In genomic region chr1:156666862-156667609, GRCh38 we compare ENCODE assay signal across 11 cellular contexts. TPM values are rescaled to one million over a fixed set of nuclear protein-coding genes. Genes with fewer than 3 reads are reported as not detected.
DNase-seq lines count a peak whose midpoint lies in the region; ATAC-seq and TF ChIP-seq lines count a peak whose summit lies in the region.
"Had no signal": no experiment of that assay in that cellular context is flagged by ENCODE, and none has a peak within 500 bp of the region (broad histone marks: within the 10 kb centered on the region; RNA-seq: fewer than 3 reads in every experiment).

No MANE protein-coding gene starts in this region.

- peak overlapping the region in 3 of 4 donors; percentile 10 to 82 (median 76) for H3K27ac ChIP-seq in Peyer's patch
- peak overlapping the region; percentile 73 to 94 for H3K27ac ChIP-seq in thoracic aorta

- DNase-seq in Peyer's patch (no peak), endothelial cell (ENCODE audit: low spot score) (no peak), mesothelial cell of epicardium (ENCODE audit: low spot score in 2 of 2, unreplicated experiment in 2 of 2) (no peak), thoracic aorta (ENCODE audit: low spot score) (no peak), NCI-H226 (no peak), activated gamma-delta T cell (lab: John Stamatoyannopoulos, UW) (no peak), posterior vena cava (ENCODE audit: low spot score) (no peak)
- DNase-seq: central memory CD4-positive, alpha-beta T cell; T1000 had no signal

- TF ChIP-seq CTCF in Peyer's patch (IDR thresholded peaks at IDR 0.05) (no peak), endothelial cell (IDR thresholded peaks at IDR 0.05; ENCODE audit: unreplicated experiment) (no peak), mesothelial cell of epicardium (IDR thresholded peaks at IDR 0.05; ENCODE audit: unreplicated experiment) (no peak), thoracic aorta (IDR thresholded peaks at IDR 0.05) (no peak)

- no peaks in the 10 kb centered on the region for H3K36me3 ChIP-seq in Peyer's patch
- no peaks in the 10 kb centered on the region for H3K36me3 ChIP-seq in thoracic aorta

- H3K4me3 Mint-ChIP-seq in endothelial cell (ENCODE audit: unreplicated experiment) (no peak overlapping the region), mesothelial cell of epicardium (no peak overlapping the region)

- peaks cover 70% of the 10 kb centered on the region for H3K4me1 Mint-ChIP-seq in endothelial cell (ENCODE audit: unreplicated experiment)
- H3K4me1 Mint-ChIP-seq in mesothelial cell of epicardium: peaks cover 69% of the 10 kb centered on the region

- H3K36me3 Mint-ChIP-seq in endothelial cell (ENCODE audit: low read depth, unreplicated experiment): peaks cover 11% of the 10 kb centered on the region
- peaks cover 9% of the 10 kb centered on the region for H3K36me3 Mint-ChIP-seq in mesothelial cell of epicardium

- H3K4me3 ChIP-seq in Peyer's patch (no peak overlapping the region), thoracic aorta (no peak overlapping the region)

- H3K9me3 Mint-ChIP-seq in endothelial cell (ENCODE audit: unreplicated experiment) (no peaks in the 10 kb centered on the region), mesothelial cell of epicardium (no peaks in the 10 kb centered on the region)

- H3K9me3 ChIP-seq in Peyer's patch (no peaks in the 10 kb centered on the region), thoracic aorta (no peaks in the 10 kb centered on the region)

- intact Hi-C loops in posterior vena cava (cut with DNase I): no loop called here

- ATAC-seq in thoracic aorta (ENCODE audit: insufficient number of reproducible peaks, low FRiP score, low read depth) (no peak), GM19455 (IDR thresholded peaks at IDR 0.05; ENCODE audit: unreplicated experiment) (no peak)

- H3K27ac Mint-ChIP-seq in endothelial cell (ENCODE audit: unreplicated experiment) (peak overlapping the region; percentile 32), mesothelial cell of epicardium (peak overlapping the region; percentile 59)

- no peaks in the 10 kb centered on the region for H3K27me3 ChIP-seq in Peyer's patch
- H3K27me3 ChIP-seq in thoracic aorta (replicated peaks; ENCODE audit: insufficient read depth): no peaks in the 10 kb centered on the region

- TF ChIP-seq POLR2A in Peyer's patch (IDR thresholded peaks at IDR 0.05): no peak

- peaks cover 9 to 71% (median 15%) of the 10 kb centered on the region in 4 donors for H3K4me1 ChIP-seq in Peyer's patch
- H3K4me1 ChIP-seq in thoracic aorta (ENCODE audit: control insufficient read depth in 1 of 2, low read depth in 2 of 2): peaks cover 36 to 55% of the 10 kb centered on the region in 2 donors

- peaks cover 12% of the 10 kb centered on the region for H3K27me3 Mint-ChIP-seq in endothelial cell (ENCODE audit: unreplicated experiment)
- H3K27me3 Mint-ChIP-seq in mesothelial cell of epicardium (ENCODE audit: low read depth): no peaks in the 10 kb centered on the region

RNA-seq across cellular contexts. Expression of gene NES, which starts 10.2 kb away (rescaled TPM):
- total RNA-seq in Peyer's patch (10 to 100 TPM in 1 of 4 donors, 1 to 10 TPM in 3; 2.8 to 25.6 (median 3.1) TPM), endothelial cell (ENCODE audit: unreplicated experiment) (111 TPM), mesothelial cell of epicardium (53.8 to 56.9 TPM (median 56.8 TPM) in 3 replicates), thoracic aorta (10 to 100 TPM; 30.6 to 30.9 TPM), posterior vena cava (100 to 1,000 TPM in 1 of 2 donors, 10 to 100 TPM in 1; 100.0 to 142 TPM)

RNA-seq across cellular contexts. Expression of gene BCAN, which starts 25.1 kb away (rescaled TPM):
- total RNA-seq in Peyer's patch (1 to 10 TPM in 1 of 4 donors, under 1 TPM in 1, not detected in 2; 0.28 to 1.3 TPM), endothelial cell (ENCODE audit: unreplicated experiment) (0.46 TPM), mesothelial cell of epicardium (0.54 to 0.85 TPM (median 0.78 TPM) in 3 replicates), thoracic aorta (under 1 TPM; 0.54 to 0.99 TPM), posterior vena cava (under 1 TPM; 0.29 to 0.60 TPM)
- total RNA-seq: glomerular endothelial cell had no signal

RNA-seq across cellular contexts. Expression of gene CRABP2, which starts 38.3 kb away (rescaled TPM):
- total RNA-seq in Peyer's patch (1 to 10 TPM in 2 of 4 donors, not detected in 2; 3.6 to 5.0 TPM), endothelial cell (ENCODE audit: unreplicated experiment) (9.5 TPM), mesothelial cell of epicardium (676 to 704 TPM (median 686 TPM) in 3 replicates), thoracic aorta (1 to 10 TPM; 1.3 to 7.0 TPM), posterior vena cava (10 to 100 TPM in 1 of 2 donors, 1 to 10 TPM in 1; 9.2 to 20.9 TPM)

RNA-seq across cellular contexts. Expression of gene HAPLN2, which starts 47.8 kb away (rescaled TPM):
- 1 to 10 TPM in 3 of 4 donors, not detected in 1; 1.9 to 2.2 (median 2.1) TPM for total RNA-seq in Peyer's patch
- 1.3 TPM for total RNA-seq in endothelial cell (ENCODE audit: unreplicated experiment)
- total RNA-seq in mesothelial cell of epicardium: 0.76 to 1.2 TPM (median 1.2 TPM) in 3 replicates
- total RNA-seq in thoracic aorta: 1 to 10 TPM in 1 of 2 donors, not detected in 1; 1.2 TPM
- total RNA-seq in posterior vena cava: 1 to 10 TPM; 4.4 to 8.7 TPM
- total RNA-seq: glomerular endothelial cell had no signal

Comparison
In these comparisons a context has a peak if more than half of its experiments do, and no peak if none do; other contexts are left out.
1. RNA of gene CRABP2, which starts 38.3 kb away (total RNA-seq): 676 to 704 TPM in mesothelial cell of epicardium; 9.2 to 20.9 TPM in posterior vena cava, 9.5 TPM in endothelial cell (single experiment), 1.3 to 7.0 TPM in thoracic aorta and 3.6 to 5.0 TPM in Peyer's patch; every median in the first group is over 10 times any median in the second.